Comparison of ENCODE assay signal across 2 cellular contexts in the genomic region with DNA sequence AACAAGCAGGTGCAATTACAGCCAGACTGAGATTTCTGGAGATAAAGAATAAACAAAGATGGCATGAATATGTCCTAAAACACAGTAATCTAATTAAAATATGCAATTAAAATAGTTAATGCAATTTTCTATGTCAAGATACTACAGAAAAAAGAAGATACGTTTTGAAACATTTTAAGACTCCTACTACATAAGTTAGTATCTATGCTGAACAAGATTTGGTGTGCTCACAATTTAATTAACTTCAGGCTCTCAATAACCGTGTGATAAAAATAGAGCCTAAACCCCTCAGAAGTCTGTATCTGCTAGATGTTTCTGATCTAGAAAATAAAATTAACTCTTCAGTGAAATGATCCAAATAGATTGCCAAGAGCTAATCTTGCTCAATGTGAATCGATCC.
"Had no signal": no experiment of that assay in that cellular context is flagged by ENCODE, and none has a peak within 500 bp of the region (broad histone marks: within the 10 kb centered on the region; RNA-seq: fewer than 3 reads in every experiment).

No MANE protein-coding gene starts in this region.

- DNase-seq: GDM1, GF-D8 had no signal
